Comparison of ENCODE assay signal across 14 cellular contexts in the genomic region with DNA sequence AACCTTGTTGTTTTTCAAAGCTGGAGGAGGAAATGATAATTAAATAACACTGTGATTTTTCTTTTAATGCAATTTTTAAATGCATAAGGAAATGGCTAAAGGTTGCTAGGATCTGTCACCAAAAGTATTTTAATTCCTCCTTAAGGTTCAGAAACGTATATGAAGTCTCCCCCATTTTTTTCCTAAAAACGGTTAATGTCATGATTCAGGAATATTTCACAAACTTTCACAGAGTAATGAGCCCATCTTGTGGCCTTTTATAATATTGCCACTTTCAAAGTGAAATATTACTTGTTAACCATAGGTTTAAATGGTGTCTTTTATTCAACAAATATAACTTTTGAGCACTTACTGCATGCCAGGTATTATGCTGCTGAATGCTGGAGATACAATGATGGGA.
DNase-seq lines count a peak whose midpoint lies in the region; ATAC-seq and TF ChIP-seq lines count a peak whose summit lies in the region.
"Had no signal": no experiment of that assay in that cellular context is flagged by ENCODE, and none has a peak within 500 bp of the region (broad histone marks: within the 10 kb centered on the region; RNA-seq: fewer than 3 reads in every experiment).

No MANE protein-coding gene starts in this region.

- H3K27me3 ChIP-seq in Caco-2 (replicated peaks; ENCODE audit: control insufficient read depth, insufficient read depth, low read length) (no peaks in the 10 kb centered on the region), esophagus muscularis mucosa (no peaks in the 10 kb centered on the region), neural cell (ENCODE audit: insufficient read depth, low read depth, low read length) (no peaks in the 10 kb centered on the region)
- H3K27me3 ChIP-seq: MG63, sigmoid colon had no signal

- H3K9me3 Mint-ChIP-seq in Caco-2 (ENCODE audit: unreplicated experiment) = peaks cover 11% of the 10 kb centered on the region
- H3K9me3 Mint-ChIP-seq in stimulated activated naive CD8-positive, alpha-beta T cell treated with anti-CD3 and anti-CD28 coated beads, Interleukin-15, amount 100 ng/mL, for 72 hours = no peaks in the 10 kb centered on the region
- H3K9me3 Mint-ChIP-seq: activated naive CD4-positive, alpha-beta T cell treated with anti-CD3 and anti-CD28 coated beads, Interleukin-2, amount 10 ng/mL, durations not matched to agents 7 days and 5 days had no signal

- WGBS in esophagus muscularis mucosa = 6% methylated on average over 2 of the region's 2 CpGs

- H3K27ac Mint-ChIP-seq in Caco-2 (ENCODE audit: unreplicated experiment) = no peak overlapping the region
- no peak overlapping the region for H3K27ac Mint-ChIP-seq in stimulated activated naive CD8-positive, alpha-beta T cell treated with anti-CD3 and anti-CD28 coated beads, Interleukin-15, amount 100 ng/mL, for 72 hours
- H3K27ac Mint-ChIP-seq: activated naive CD4-positive, alpha-beta T cell treated with anti-CD3 and anti-CD28 coated beads, Interleukin-2, amount 10 ng/mL, durations not matched to agents 7 days and 5 days had no signal

- H3F3A ChIP-seq in neural cell (ENCODE audit: insufficient read depth, low read length, poor library complexity, severe bottlenecking) = no peaks in the 10 kb centered on the region

- peak; percentile 34 to 57 for TF ChIP-seq CTCF in Caco-2 (IDR thresholded peaks at IDR 0.05; ENCODE audit: insufficient read depth in 1 of 2, low read depth in 1 of 2, low read length in 1 of 2, severe bottlenecking in 1 of 2, unreplicated experiment in 1 of 2)
- TF ChIP-seq CTCF in OCI-LY7 (conservative IDR thresholded peaks at IDR 0.05; ENCODE audit: low read length) = peak; percentile 36; the same call in 1 of the 2 replicates
- TF ChIP-seq CTCF in esophagus muscularis mucosa (IDR thresholded peaks at IDR 0.05) = peak; percentile 25 to 37 (median 31)
- peak; percentile 57 for TF ChIP-seq CTCF in neural cell (IDR thresholded peaks at IDR 0.05; ENCODE audit: poor library complexity, severe bottlenecking)

- TF ChIP-seq EP300 in esophagus muscularis mucosa (IDR thresholded peaks at IDR 0.05) (no peak), neural cell (conservative IDR thresholded peaks at IDR 0.05; ENCODE audit: poor library complexity, severe bottlenecking) (no peak)

- H3K4me1 ChIP-seq in Caco-2 (peaks cover 56% of the 10 kb centered on the region), OCI-LY7 (ENCODE audit: insufficient read depth, low read length, poor library complexity, severe bottlenecking) (no peaks in the 10 kb centered on the region), esophagus muscularis mucosa (peaks cover 0 to 8% (median 0%) of the 10 kb centered on the region in 4 donors)

- H4K20me1 ChIP-seq in OCI-LY7 (ENCODE audit: insufficient read depth, low read length) (no peaks in the 10 kb centered on the region), neural cell (ENCODE audit: insufficient read depth) (no peaks in the 10 kb centered on the region)

- TF ChIP-seq RAD21 in neural cell (conservative IDR thresholded peaks at IDR 0.05) = peak; percentile 64

- H3K4me3 Mint-ChIP-seq in Caco-2 (ENCODE audit: unreplicated experiment) = no peak overlapping the region
- H3K4me3 Mint-ChIP-seq in stimulated activated naive CD8-positive, alpha-beta T cell treated with anti-CD3 and anti-CD28 coated beads, Interleukin-15, amount 100 ng/mL, for 72 hours = no peak overlapping the region
- H3K4me3 Mint-ChIP-seq: activated naive CD4-positive, alpha-beta T cell treated with anti-CD3 and anti-CD28 coated beads, Interleukin-2, amount 10 ng/mL, durations not matched to agents 7 days and 5 days had no signal

- H2AFZ ChIP-seq in OCI-LY7 (ENCODE audit: low read length) (no peak overlapping the region), neural cell (ENCODE audit: low read depth, low read length) (no peak overlapping the region)

- peaks cover 10% of the 10 kb centered on the region for H3K36me3 Mint-ChIP-seq in Caco-2 (ENCODE audit: insufficient read depth, unreplicated experiment)
- H3K36me3 Mint-ChIP-seq: activated naive CD4-positive, alpha-beta T cell treated with anti-CD3 and anti-CD28 coated beads, Interleukin-2, amount 10 ng/mL, durations not matched to agents 7 days and 5 days had no signal

- H3K27me3 Mint-ChIP-seq in Caco-2 (ENCODE audit: insufficient read depth, unreplicated experiment) = no peaks in the 10 kb centered on the region
- no peaks in the 10 kb centered on the region for H3K27me3 Mint-ChIP-seq in stimulated activated naive CD8-positive, alpha-beta T cell treated with anti-CD3 and anti-CD28 coated beads, Interleukin-15, amount 100 ng/mL, for 72 hours

- H3K4me3 ChIP-seq in Caco-2 (ENCODE audit: low read depth, low read length) (no peak overlapping the region), OCI-LY7 (ENCODE audit: low read depth, low read length, poor library complexity, severe bottlenecking) (no peak overlapping the region), esophagus muscularis mucosa (no peak overlapping the region), neural cell (ENCODE audit: low read length) (no peak overlapping the region)
- H3K4me3 ChIP-seq: MG63, sigmoid colon had no signal

- H3K27ac ChIP-seq in OCI-LY7 (ENCODE audit: low read depth, low read length, poor library complexity, severe bottlenecking) (no peak overlapping the region), esophagus muscularis mucosa (replicated peaks in 1 of 4) (no peak overlapping the region), neural cell (ENCODE audit: low read length) (no peak overlapping the region)
- H3K27ac ChIP-seq: sigmoid colon had no signal

- peaks cover 46% of the 10 kb centered on the region for H3K4me1 Mint-ChIP-seq in Caco-2 (ENCODE audit: low read depth, unreplicated experiment)
- no peaks in the 10 kb centered on the region for H3K4me1 Mint-ChIP-seq in stimulated activated naive CD8-positive, alpha-beta T cell treated with anti-CD3 and anti-CD28 coated beads, Interleukin-15, amount 100 ng/mL, for 72 hours
- H3K4me1 Mint-ChIP-seq: activated naive CD4-positive, alpha-beta T cell treated with anti-CD3 and anti-CD28 coated beads, Interleukin-2, amount 10 ng/mL, durations not matched to agents 7 days and 5 days had no signal

- intact Hi-C loops in Caco-2 (cut with micrococcal nuclease; ENCODE audit: unreplicated experiment) (loop anchor here (1.0 to 10.0 kb wide), 4 partner anchors 100 to 397 kb away; partner anchors contain the start of gene INPP4B), OCI-LY7 (cut with micrococcal nuclease; ENCODE audit: unreplicated experiment) (no loop called here), esophagus muscularis mucosa (cut with DNase I) (loop anchor here (2.0 to 10.0 kb wide), 3 partner anchors 202 to 960 kb away; no protein-coding TSS in a partner anchor)

- H3K9me3 ChIP-seq in Caco-2 (peaks cover 7% of the 10 kb centered on the region), OCI-LY7 (ENCODE audit: low read length) (no peaks in the 10 kb centered on the region), esophagus muscularis mucosa (no peaks in the 10 kb centered on the region), neural cell (ENCODE audit: low read length) (no peaks in the 10 kb centered on the region)
- H3K9me3 ChIP-seq: MG63, sigmoid colon had no signal

- no peak overlapping the region for H3K9ac ChIP-seq in neural cell (ENCODE audit: low read length)

- H3K4me2 ChIP-seq in OCI-LY7 (ENCODE audit: low read length) = no peak overlapping the region
- H3K4me2 ChIP-seq in neural cell (ENCODE audit: low read length) = no peak overlapping the region

- H3K79me2 ChIP-seq in OCI-LY7 (ENCODE audit: insufficient read depth, low read depth, low read length) (no peaks in the 10 kb centered on the region), neural cell (replicated peaks; ENCODE audit: insufficient read depth, low read length) (no peaks in the 10 kb centered on the region)

- POLR2A ChIA-PET in Caco-2 (lab: Charles Lee) = no interaction called here
- POLR2A ChIA-PET in OCI-LY7 (lab: Charles Lee) = interaction anchor here (0.7 kb wide), 1 partner anchor 450 kb away, joined by 3 read pairs; no protein-coding TSS in a partner anchor

- H3K36me3 ChIP-seq in Caco-2 (ENCODE audit: control insufficient read depth, insufficient read depth, low read length) (no peaks in the 10 kb centered on the region), OCI-LY7 (ENCODE audit: insufficient read depth, low read length) (no peaks in the 10 kb centered on the region), esophagus muscularis mucosa (no peaks in the 10 kb centered on the region), neural cell (ENCODE audit: insufficient read depth, low read length) (no peaks in the 10 kb centered on the region)
- H3K36me3 ChIP-seq: MG63, sigmoid colon had no signal

- DNase-seq in Caco-2 (no peak), OCI-LY7 (ENCODE audit: low spot score) (no peak), esophagus muscularis mucosa (ENCODE audit: extremely low spot score) (no peak), NCI-H2107 treated with DMSO at 0.1 percent for 48 hours (lab: John Stamatoyannopoulos, UW; ENCODE audit: unreplicated experiment) (no peak), NCI-H146 (lab: John Stamatoyannopoulos, UW) (no peak)
- no peak for DNase-seq in stimulated activated naive CD8-positive, alpha-beta T cell treated with anti-CD3 and anti-CD28 coated beads, Interleukin-15, amount 100 ng/mL, for 72 hours
- DNase-seq: activated CD4-positive, CD25-positive, alpha-beta regulatory T cell treated with anti-CD3 and anti-CD28 coated beads, Interleukin-2, amount 50 U/mL, for 72 hours; activated naive CD4-positive, alpha-beta T cell treated with anti-CD3 and anti-CD28 coated beads, Interleukin-2, amount 10 ng/mL, durations not matched to agents 7 days and 5 days; left ventricle myocardium superior; MG63; RPMI8226; sigmoid colon had no signal

- no peak for ATAC-seq in HG03196 (IDR thresholded peaks at IDR 0.05; ENCODE audit: unreplicated experiment)
- ATAC-seq in stimulated activated naive CD8-positive, alpha-beta T cell treated with anti-CD3 and anti-CD28 coated beads, Interleukin-15, amount 100 ng/mL, for 72 hours = no peak
- ATAC-seq: left ventricle myocardium superior had no signal

- CTCF ChIA-PET in Caco-2 (lab: Charles Lee) = interaction anchor here (0.7 to 3.0 kb wide), 2 partner anchors 93 to 100 kb away, joined by 3 to 35 read pairs; no protein-coding TSS in a partner anchor
- CTCF ChIA-PET in OCI-LY7 (lab: Charles Lee; ENCODE audit: unreplicated experiment) = no interaction called here

- no peaks in the 10 kb centered on the region for H3K9me2 ChIP-seq in OCI-LY7 (ENCODE audit: insufficient read depth, low read length)
- H3K9me2 ChIP-seq in neural cell (ENCODE audit: insufficient read depth, low read length) = no peaks in the 10 kb centered on the region

- TF ChIP-seq POLR2A in esophagus muscularis mucosa (IDR thresholded peaks at IDR 0.05; ENCODE audit: low read depth) = no peak

- no TSS peak for BruUV-seq in Caco-2 (replicated peaks; lab: Mats Ljungman, UMichigan)
- no TSS peak for BruUV-seq in OCI-LY7 (replicated peaks; lab: Mats Ljungman, UMichigan)

TF ChIP-seq in neural cell, 6 proteins besides CTCF, POLR2A, EP300 and RAD21:
- no peak for TF ChIP-seq POLR2AphosphoS5 (IDR thresholded peaks at IDR 0.05)
- TF ChIP-seq SMC3 (conservative IDR thresholded peaks at IDR 0.05; ENCODE audit: poor library complexity) = peak; percentile 66
